ENCODE assay signal across 26 cellular contexts in the genomic region with DNA sequence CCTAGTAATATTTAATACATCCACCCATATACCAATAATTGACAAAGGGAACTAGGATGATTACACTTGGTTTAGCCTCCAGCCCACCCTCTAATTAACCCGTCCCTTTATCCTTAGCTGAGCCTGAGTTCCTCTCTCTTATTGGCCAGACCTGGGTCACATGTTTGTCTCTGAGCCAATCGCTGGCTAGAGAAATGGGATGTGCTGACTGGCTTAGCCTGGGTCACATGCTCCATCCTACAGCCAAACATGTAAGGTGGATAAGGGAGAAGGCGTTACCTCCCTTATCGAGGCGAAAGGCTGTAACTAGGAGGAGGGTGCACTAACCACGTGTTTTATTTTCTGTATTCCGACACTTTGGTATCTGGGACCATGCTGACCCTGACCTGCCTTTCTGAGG.
"Had no signal": no experiment of that assay in that cellular context is flagged by ENCODE, and none has a peak within 500 bp of the region (broad histone marks: within the 10 kb centered on the region; RNA-seq: fewer than 3 reads in every experiment).

No MANE protein-coding gene starts in this region.

- H3K27me3 ChIP-seq: Peyer's patch had no signal

- H3K27ac ChIP-seq: Peyer's patch, SK-N-MC had no signal

- H3K4me3 ChIP-seq: Peyer's patch, SK-N-MC had no signal

- FAIRE-seq: bronchial epithelial cell, TTC549 had no signal

- ATAC-seq: activated CD4-positive, alpha-beta T cell treated with anti-CD3 and anti-CD28 coated beads for 36 hours; activated naive CD8-positive, alpha-beta T cell treated with anti-CD3 and anti-CD28 coated beads, Interleukin-2, amount 50 U/mL, for 24 hours; activated T-cell treated with anti-CD3 and anti-CD28 coated beads, Interleukin-2, amount 50 U/mL, for 4 hours; PC-3; Right ventricle myocardium inferior had no signal

- H3K4me1 ChIP-seq: Peyer's patch had no signal

- DNase-seq: activated CD4-positive, alpha-beta memory T cell treated with anti-CD3 and anti-CD28 coated beads for 36 hours; activated CD4-positive, alpha-beta T cell treated with anti-CD3 and anti-CD28 coated beads for 36 hours; activated CD4-positive, alpha-beta T cell treated with anti-CD3 and anti-CD28 coated beads, Interleukin-2, amount 50 U/mL, for 1 hour; activated CD8-positive, alpha-beta memory T cell treated with anti-CD3 and anti-CD28 coated beads, Interleukin-2, amount 50 U/mL, for 4 hours; activated gamma-delta T cell treated with Interleukin-2 at 50 U/mL for 16 hours; activated naive CD4-positive, alpha-beta T cell treated with anti-CD3 and anti-CD28 coated beads for 36 hours; activated naive CD8-positive, alpha-beta T cell treated with anti-CD3 and anti-CD28 coated beads, Interleukin-2, amount 50 U/mL, for 24 hours; activated T-cell treated with anti-CD3 and anti-CD28 coated beads for 4 hours; activated T-cell treated with anti-CD3 and anti-CD28 coated beads, Interleukin-2, amount 50 U/mL, for 4 hours; anterior cingulate cortex; caudate nucleus; NCI-H1105; NCI-H1436; NCI-H1694; NCI-H2029; NCI-H345; NCI-H524 treated with DMSO at 0.1 percent for 48 hours; NK-92 treated with Interleukin-12 subunit alpha and Interleukin-12 subunit beta, amount 100 ng/mL, for 24 hours; PC-3; Peyer's patch; RPMI8226; SIG-M5 had no signal

- H3K36me3 ChIP-seq: Peyer's patch had no signal
